1 cellular context compared by ENCODE assay signal in the genomic region with DNA sequence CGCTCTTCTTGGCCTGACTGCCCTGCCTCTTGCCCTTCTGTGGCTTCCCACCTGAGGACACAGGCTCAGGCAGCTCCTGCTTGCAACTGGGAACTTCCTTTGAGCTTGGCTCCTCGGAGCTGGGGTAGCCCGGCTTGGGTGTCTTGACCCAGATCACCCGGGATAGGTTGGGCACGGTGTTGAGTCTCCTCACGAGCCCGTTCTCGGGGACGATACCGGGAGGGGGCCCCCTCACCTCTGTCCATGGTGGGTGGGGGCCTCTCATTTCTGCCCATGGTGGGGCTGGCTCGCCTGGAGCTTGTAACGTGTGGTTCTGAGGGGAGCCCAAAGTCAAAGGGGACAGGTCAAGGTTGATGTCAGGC.
A peak's percentile ranks its signal among the peaks of the same experiment; 100 is the strongest.
TF ChIP-seq lines count a peak whose summit lies in the region.

No MANE protein-coding gene starts in this region.

TF ChIP-seq in K562, 482 proteins besides CTCF, POLR2A, EP300 and RAD21:
- TF ChIP-seq POLR2G (IDR thresholded peaks at IDR 0.05; ENCODE audit: low read depth, low read length), result peak; percentile 26
- TF ChIP-seq TARDBP (IDR thresholded peaks at IDR 0.05), result no peak
